8 cellular contexts compared by ENCODE assay signal in genomic region chr17:59001158-59001814, GRCh38.
A peak's percentile ranks its signal among the peaks of the same experiment; 100 is the strongest.
DNase-seq lines count a peak whose midpoint lies in the region; ATAC-seq and TF ChIP-seq lines count a peak whose summit lies in the region.

No MANE protein-coding gene starts in this region.

- TF ChIP-seq POLR2A in gastroesophageal sphincter (IDR thresholded peaks at IDR 0.05) = no peak

- H3K36me3 Mint-ChIP-seq in immature natural killer cell = peaks cover 17 to 27% (median 26%) of the 10 kb centered on the region in 3 donors

- H3K27ac Mint-ChIP-seq in immature natural killer cell = peak overlapping the region; percentile 64 to 94 (median 83)

- H3K27me3 ChIP-seq in gastroesophageal sphincter = no peaks in the 10 kb centered on the region

- H3K9me3 Mint-ChIP-seq in immature natural killer cell = no peaks in the 10 kb centered on the region

- no peak for TF ChIP-seq CTCF in gastroesophageal sphincter (IDR thresholded peaks at IDR 0.05)

- peaks cover 0 to 46% of the 10 kb centered on the region in 2 donors for H3K36me3 ChIP-seq in gastroesophageal sphincter

- ATAC-seq in GM18508 (IDR thresholded peaks at IDR 0.05; ENCODE audit: insufficient read depth, unreplicated experiment) (peak; percentile 64), HG02870 (IDR thresholded peaks at IDR 0.05; ENCODE audit: unreplicated experiment) (peak; percentile 94), GM18858 (IDR thresholded peaks at IDR 0.05; ENCODE audit: unreplicated experiment) (no peak), gastroesophageal sphincter (no peak)

- H3K27me3 Mint-ChIP-seq in immature natural killer cell (ENCODE audit: low read depth in 3 of 3) = peaks cover 0 to 2% (median 0%) of the 10 kb centered on the region in 3 donors

- TF ChIP-seq EP300 in gastroesophageal sphincter (IDR thresholded peaks at IDR 0.05) = no peak

- H3K4me1 ChIP-seq in gastroesophageal sphincter = no peaks in the 10 kb centered on the region

- H3K27ac ChIP-seq in gastroesophageal sphincter = no peak overlapping the region

- H3K4me3 Mint-ChIP-seq in immature natural killer cell = peak overlapping the region; percentile 26 to 85 (median 68)

- H3K4me3 ChIP-seq in gastroesophageal sphincter = no peak overlapping the region

- DNase-seq in SK-MEL-5 (ENCODE audit: low read depth, low spot score) (peak; percentile 69), immature natural killer cell (peak; percentile 5 to 52 (median 5))
- peak; percentile 78 for DNase-seq in activated naive CD4-positive, alpha-beta T cell treated with anti-CD3 and anti-CD28 coated beads, Interleukin-2, amount 50 U/mL, for 16 hours
- peak; percentile 57 to 65 for DNase-seq in stimulated activated CD4-positive, alpha-beta T cell treated with anti-CD3 and anti-CD28 coated beads, Interleukin-2, amount 100 ng/mL, for 48 hours

- 81 to 84% methylated on average over 7 to 10 of the region's 10 CpGs for whole genome bisulfite sequencing in gastroesophageal sphincter (ENCODE audit: low coverage in 1 of 2), 2 donors

- H3K9me3 ChIP-seq in gastroesophageal sphincter = no peaks in the 10 kb centered on the region

- H3K4me1 Mint-ChIP-seq in immature natural killer cell = peaks cover 4 to 7% of the 10 kb centered on the region in 2 donors

- in situ Hi-C loops in SK-MEL-5 (cut with HindIII; ENCODE audit: low pct_unique_long_range_greater_than_20kb, low sequenced_read_pairs) = no loop called here

Comparison
In these comparisons a context has a peak if more than half of its experiments do, and no peak if none do; other contexts are left out.
1. ATAC-seq: peak in GM18508 (single experiment) and HG02870 (single experiment); none in GM18858 (single experiment) and gastroesophageal sphincter (single experiment).
2. DNase-seq: peak in every context shown above with its lines; median percentile 78 in activated naive CD4-positive, alpha-beta T cell treated with anti-CD3 and anti-CD28 coated beads, Interleukin-2, amount 50 U/mL, for 16 hours; 69 in SK-MEL-5; 61 in stimulated activated CD4-positive, alpha-beta T cell treated with anti-CD3 and anti-CD28 coated beads, Interleukin-2, amount 100 ng/mL, for 48 hours; 5 in immature natural killer cell.